In genomic region chr19:48390188-48391099, GRCh38 we compare ENCODE assay signal across 1 cellular context.
TF ChIP-seq lines count a peak whose summit lies in the region.

No MANE protein-coding gene starts in this region.

TF ChIP-seq in GM12878, 131 proteins besides CTCF, POLR2A, EP300 and RAD21 (continued from another document and continues in another):
- no peak for TF ChIP-seq CUX1 (IDR thresholded peaks at IDR 0.05; ENCODE audit: insufficient replicate concordance, low read depth, low read length)
- TF ChIP-seq PKNOX1 (IDR thresholded peaks at IDR 0.05) = no peak
- peak; percentile 7 for TF ChIP-seq PBX3 (IDR thresholded peaks at IDR 0.05; ENCODE audit: insufficient replicate concordance, low read depth, low read length)
- TF ChIP-seq SIN3A (IDR thresholded peaks at IDR 0.05; ENCODE audit: low read depth, low read length) = 0 out of 2 replicates have a peak, but pooled peaks have one; percentile 42
- no peak for TF ChIP-seq PAX8 (IDR thresholded peaks at IDR 0.05)
- TF ChIP-seq JUND (IDR thresholded peaks at IDR 0.05; ENCODE audit: low read depth, low read length) = no peak
- peak; percentile 90 for TF ChIP-seq NBN (IDR thresholded peaks at IDR 0.05)
- no peak for TF ChIP-seq ZNF274 (IDR thresholded peaks at IDR 0.05; ENCODE audit: insufficient read depth, insufficient read length)
- TF ChIP-seq E2F8 (IDR thresholded peaks at IDR 0.05; ENCODE audit: low read depth, partially characterized antibody) = no peak
- no peak for TF ChIP-seq ASH2L (IDR thresholded peaks at IDR 0.05; ENCODE audit: borderline replicate concordance, low read depth)
- TF ChIP-seq ZNF592 (IDR thresholded peaks at IDR 0.05) = 0 out of 2 replicates have a peak, but pooled peaks have one; percentile 28
- peak; percentile 50; the same call in 1 of the 2 replicates for TF ChIP-seq EED (IDR thresholded peaks at IDR 0.05; ENCODE audit: low read depth)
- TF ChIP-seq SKIL (IDR thresholded peaks at IDR 0.05; ENCODE audit: low read depth, poor library complexity, severe bottlenecking) = no peak
- peak; percentile 35; the same call in 1 of the 2 replicates for TF ChIP-seq DPF2 (IDR thresholded peaks at IDR 0.05)
- TF ChIP-seq IRF4 (IDR thresholded peaks at IDR 0.05; ENCODE audit: low read depth, low read length) = peak; percentile 57; the same call in 1 of the 2 replicates
- no peak for TF ChIP-seq CEBPB (IDR thresholded peaks at IDR 0.05; ENCODE audit: borderline replicate concordance in 1 of 2, low read depth in 2 of 2, low read length in 2 of 2)
- no peak for TF ChIP-seq ATF7 (IDR thresholded peaks at IDR 0.05; ENCODE audit: low read depth)
- no peak for TF ChIP-seq NR2C2 (IDR thresholded peaks at IDR 0.05; ENCODE audit: borderline replicate concordance, control insufficient read depth, insufficient read length, low read depth)
- TF ChIP-seq SUZ12 (IDR thresholded peaks at IDR 0.05; ENCODE audit: unreplicated experiment) = no peak
- no peak for TF ChIP-seq SRF (IDR thresholded peaks at IDR 0.05; ENCODE audit: low read depth in 2 of 2, low read length in 2 of 2)
- 0 out of 2 replicates have a peak, but pooled peaks have one; percentile 21 for TF ChIP-seq BCL11A (IDR thresholded peaks at IDR 0.05; ENCODE audit: low read depth, low read length)
- no peak for TF ChIP-seq ZBTB33 (IDR thresholded peaks at IDR 0.05)
- TF ChIP-seq NR2C1 (IDR thresholded peaks at IDR 0.05) = no peak; the same call in 1 of the 2 replicates
- TF ChIP-seq ZNF622 (IDR thresholded peaks at IDR 0.05) = no peak
- no peak for TF ChIP-seq RCOR1 (conservative IDR thresholded peaks at IDR 0.05; ENCODE audit: low read depth, low read length)
- no peak for TF ChIP-seq NRF1 (conservative IDR thresholded peaks at IDR 0.05; ENCODE audit: low read depth, low read length)
- peak; percentile 69; the same call in 1 of the 2 replicates for TF ChIP-seq TAF1 (IDR thresholded peaks at IDR 0.05; ENCODE audit: borderline replicate concordance, low read depth, low read length)
- TF ChIP-seq CREB1 (IDR thresholded peaks at IDR 0.05; ENCODE audit: low read depth) = peak; percentile 49; the same call in 1 of the 2 replicates
- TF ChIP-seq SREBF1 (IDR thresholded peaks at IDR 0.05; ENCODE audit: low read length) = no peak
- no peak for TF ChIP-seq MEF2A (IDR thresholded peaks at IDR 0.05; ENCODE audit: insufficient read depth, low read depth, low read length)
- no peak for TF ChIP-seq ETV6 (conservative IDR thresholded peaks at IDR 0.05 in 1 of 2, IDR thresholded peaks at IDR 0.05 in 1 of 2; ENCODE audit: borderline replicate concordance in 1 of 2, low read depth in 1 of 2)
- TF ChIP-seq HDGF (IDR thresholded peaks at IDR 0.05) = peak; percentile 56; the same call in 1 of the 2 replicates
- TF ChIP-seq ELK1 (IDR thresholded peaks at IDR 0.05; ENCODE audit: low read depth, low read length) = no peak
- TF ChIP-seq ZNF217 (IDR thresholded peaks at IDR 0.05) = no peak
- TF ChIP-seq RUNX3 (IDR thresholded peaks at IDR 0.05; ENCODE audit: low read length) = peak; percentile 65
- no peak; a peak in 1 of 4 replicates for TF ChIP-seq BHLHE40 (IDR thresholded peaks at IDR 0.05; ENCODE audit: borderline replicate concordance in 1 of 2, low read depth in 2 of 2, low read length in 1 of 2)
- TF ChIP-seq IRF3 (IDR thresholded peaks at IDR 0.05) = no peak
- TF ChIP-seq YY1 (IDR thresholded peaks at IDR 0.05; ENCODE audit: low read depth, low read length) = peak; percentile 84
- TF ChIP-seq PAX5 (IDR thresholded peaks at IDR 0.05; ENCODE audit: borderline replicate concordance, low read depth, low read length) = peak; percentile 58; the same call in 1 of the 2 replicates
